11 cellular contexts compared by ENCODE assay signal in genomic region chr19:21143428-21143827, GRCh38. TPM values are rescaled to one million over a fixed set of nuclear protein-coding genes. Genes with fewer than 3 reads are reported as not detected.
DNase-seq lines count a peak whose midpoint lies in the region; ATAC-seq and TF ChIP-seq lines count a peak whose summit lies in the region.
"Had no signal": no experiment of that assay in that cellular context is flagged by ENCODE, and none has a peak within 500 bp of the region (broad histone marks: within the 10 kb centered on the region; RNA-seq: fewer than 3 reads in every experiment).

No MANE protein-coding gene starts in this region.

- H3K9me3 ChIP-seq in iPS-18a (ENCODE audit: control insufficient read depth, low read depth, low read length), result peaks cover 17% of the 10 kb centered on the region

- peaks cover 46% of the 10 kb centered on the region for H3K36me3 Mint-ChIP-seq in activated naive CD4-positive, alpha-beta T cell treated with anti-CD3 and anti-CD28 coated beads for 36 hours (ENCODE audit: low read depth)
- peaks cover 51% of the 10 kb centered on the region for H3K36me3 Mint-ChIP-seq in activated CD8-positive, alpha-beta T cell treated with anti-CD3 and anti-CD28 coated beads for 36 hours (ENCODE audit: low read depth)
- H3K36me3 Mint-ChIP-seq in stimulated activated memory B cell treated with anti-CD40 and anti-IgM and Interleukin-4, amounts not matched to agents 10 μg/mL and 1 μg/mL and 100 μg/mL, for 72 hours, result peaks cover 48% of the 10 kb centered on the region

- CTCF ChIA-PET in activated naive CD4-positive, alpha-beta T cell treated with anti-CD3 and anti-CD28 coated beads for 36 hours (lab: Charles Lee), result no interaction called here
- CTCF ChIA-PET in activated CD8-positive, alpha-beta T cell treated with anti-CD3 and anti-CD28 coated beads for 36 hours (lab: Charles Lee), result no interaction called here
- CTCF ChIA-PET in RWPE1 (lab: Yijun Ruan, JAX), result no interaction called here

- no peak overlapping the region for H3K27ac ChIP-seq in iPS-18a (ENCODE audit: low read length)
- H3K27ac ChIP-seq in brain microvascular endothelial cell, result no peak overlapping the region
- H3K27ac ChIP-seq in RWPE1, result no peak overlapping the region

- H3K4me1 ChIP-seq in iPS-18a (ENCODE audit: control insufficient read depth, low read depth, low read length), result no peaks in the 10 kb centered on the region

- no peak for DNase-seq in activated naive CD4-positive, alpha-beta T cell treated with anti-CD3 and anti-CD28 coated beads for 36 hours
- no peak for DNase-seq in activated naive CD4-positive, alpha-beta T cell treated with Interleukin-2 at 50 U/mL for 16 hours
- DNase-seq in activated CD8-positive, alpha-beta T cell treated with anti-CD3 and anti-CD28 coated beads for 36 hours, result no peak
- no peak for DNase-seq in NCI-H187 (lab: John Stamatoyannopoulos, UW)
- DNase-seq in brain microvascular endothelial cell, result no peak
- DNase-seq in RWPE1 (ENCODE audit: low spot score), result no peak
- DNase-seq: activated naive CD4-positive, alpha-beta T cell treated with anti-CD3 and anti-CD28 coated beads, Interleukin-2, amount 50 U/mL, for 16 hours; effector CD4-positive, alpha-beta T cell; NCI-H187 treated with DMSO at 0.1 percent for 48 hours had no signal

- H3K27me3 ChIP-seq in iPS-18a (ENCODE audit: control insufficient read depth, insufficient read depth, low read length) (no peaks in the 10 kb centered on the region), brain microvascular endothelial cell (replicated peaks) (no peaks in the 10 kb centered on the region)

- TF ChIP-seq CTCF in activated CD8-positive, alpha-beta T cell treated with anti-CD3 and anti-CD28 coated beads for 36 hours (IDR thresholded peaks at IDR 0.05), result no peak
- TF ChIP-seq CTCF in brain microvascular endothelial cell (IDR thresholded peaks at IDR 0.05; ENCODE audit: low read depth, low read length, missing control alignments), result no peak
- TF ChIP-seq CTCF in RWPE1 (conservative IDR thresholded peaks at IDR 0.05; ENCODE audit: low read depth), result no peak

- H3K9me3 Mint-ChIP-seq in activated naive CD4-positive, alpha-beta T cell treated with anti-CD3 and anti-CD28 coated beads for 36 hours, result no peaks in the 10 kb centered on the region
- peaks cover 5% of the 10 kb centered on the region for H3K9me3 Mint-ChIP-seq in activated CD8-positive, alpha-beta T cell treated with anti-CD3 and anti-CD28 coated beads for 36 hours
- no peaks in the 10 kb centered on the region for H3K9me3 Mint-ChIP-seq in stimulated activated memory B cell treated with anti-CD40 and anti-IgM and Interleukin-4, amounts not matched to agents 10 μg/mL and 1 μg/mL and 100 μg/mL, for 72 hours

- H3K9ac ChIP-seq in iPS-18a (ENCODE audit: low read length), result no peak overlapping the region

- H3K27ac Mint-ChIP-seq in activated naive CD4-positive, alpha-beta T cell treated with anti-CD3 and anti-CD28 coated beads for 36 hours, result no peak overlapping the region
- peak overlapping the region; percentile 38 for H3K27ac Mint-ChIP-seq in activated CD8-positive, alpha-beta T cell treated with anti-CD3 and anti-CD28 coated beads for 36 hours
- peak overlapping the region; percentile 96 for H3K27ac Mint-ChIP-seq in stimulated activated memory B cell treated with anti-CD40 and anti-IgM and Interleukin-4, amounts not matched to agents 10 μg/mL and 1 μg/mL and 100 μg/mL, for 72 hours

- in situ Hi-C loops in brain microvascular endothelial cell (cut with HindIII; ENCODE audit: low pct_ligation_motif_present, low sequenced_read_pairs), result no loop called here

- H3K4me3 Mint-ChIP-seq in activated naive CD4-positive, alpha-beta T cell treated with anti-CD3 and anti-CD28 coated beads for 36 hours, result peak overlapping the region; percentile 44
- H3K4me3 Mint-ChIP-seq in activated CD8-positive, alpha-beta T cell treated with anti-CD3 and anti-CD28 coated beads for 36 hours, result peak overlapping the region; percentile 59
- peak overlapping the region; percentile 58 for H3K4me3 Mint-ChIP-seq in stimulated activated memory B cell treated with anti-CD40 and anti-IgM and Interleukin-4, amounts not matched to agents 10 μg/mL and 1 μg/mL and 100 μg/mL, for 72 hours

- H3K4me3 ChIP-seq in iPS-18a (ENCODE audit: low read length), result peak overlapping the region; percentile 94
- no peak overlapping the region for H3K4me3 ChIP-seq in brain microvascular endothelial cell (ENCODE audit: low read depth, low read length)

- peaks cover 48% of the 10 kb centered on the region for H3K4me1 Mint-ChIP-seq in activated naive CD4-positive, alpha-beta T cell treated with anti-CD3 and anti-CD28 coated beads for 36 hours (ENCODE audit: low read depth)
- peaks cover 41% of the 10 kb centered on the region for H3K4me1 Mint-ChIP-seq in activated CD8-positive, alpha-beta T cell treated with anti-CD3 and anti-CD28 coated beads for 36 hours (ENCODE audit: low read depth)
- H3K4me1 Mint-ChIP-seq in stimulated activated memory B cell treated with anti-CD40 and anti-IgM and Interleukin-4, amounts not matched to agents 10 μg/mL and 1 μg/mL and 100 μg/mL, for 72 hours, result peaks cover 34% of the 10 kb centered on the region

- intact Hi-C loops in activated naive CD4-positive, alpha-beta T cell treated with anti-CD3 and anti-CD28 coated beads for 36 hours (cut with micrococcal nuclease), result loop anchor here (5.0 kb wide), 8 partner anchors 121 to 1091 kb away; partner anchors contain the start of genes ZNF100, ZNF430, ZNF486 and ZNF493
- intact Hi-C loops in activated CD8-positive, alpha-beta T cell treated with anti-CD3 and anti-CD28 coated beads for 36 hours (cut with micrococcal nuclease), result loop anchor here (10.0 kb wide), 1 partner anchor 119 kb away; the partner anchor contains the start of gene ZNF430

- no peak for ATAC-seq in activated CD8-positive, alpha-beta T cell treated with anti-CD3 and anti-CD28 coated beads for 36 hours
- ATAC-seq in stimulated activated memory B cell treated with anti-CD40 and anti-IgM and Interleukin-4, amounts not matched to agents 10 μg/mL and 1 μg/mL and 100 μg/mL, for 72 hours, result no peak

- H3K27me3 Mint-ChIP-seq in activated naive CD4-positive, alpha-beta T cell treated with anti-CD3 and anti-CD28 coated beads for 36 hours (ENCODE audit: low read depth), result no peaks in the 10 kb centered on the region
- no peaks in the 10 kb centered on the region for H3K27me3 Mint-ChIP-seq in activated CD8-positive, alpha-beta T cell treated with anti-CD3 and anti-CD28 coated beads for 36 hours
- no peaks in the 10 kb centered on the region for H3K27me3 Mint-ChIP-seq in stimulated activated memory B cell treated with anti-CD40 and anti-IgM and Interleukin-4, amounts not matched to agents 10 μg/mL and 1 μg/mL and 100 μg/mL, for 72 hours

- POLR2A ChIA-PET in activated CD8-positive, alpha-beta T cell treated with anti-CD3 and anti-CD28 coated beads for 36 hours (lab: Charles Lee), result interaction anchor here (0.8 to 1.0 kb wide), 3 partner anchors 12 to 693 kb away, joined by 3 read pairs; partner anchors contain the start of genes ZNF43 and ZNF708
- POLR2A ChIA-PET in RWPE1 (lab: Yijun Ruan, JAX; ENCODE audit: low non-redundant PET), result interaction anchor here (0.7 to 0.8 kb wide), 2 partner anchors 36 to 61 kb away, joined by 3 to 5 read pairs; no protein-coding TSS in a partner anchor

- H3K36me3 ChIP-seq in iPS-18a (ENCODE audit: control insufficient read depth, low read depth, low read length) (peaks cover 51% of the 10 kb centered on the region), brain microvascular endothelial cell (replicated peaks) (peaks cover 4% of the 10 kb centered on the region)

RNA-seq across cellular contexts. Expression of gene ZNF431, which starts 1.6 kb away (rescaled TPM):
- 10 to 100 TPM; 13.2 to 16.4 TPM for total RNA-seq in activated naive CD4-positive, alpha-beta T cell treated with anti-CD3 and anti-CD28 coated beads for 36 hours
- 10 to 100 TPM; 16.8 to 18.7 TPM for total RNA-seq in activated CD8-positive, alpha-beta T cell treated with anti-CD3 and anti-CD28 coated beads for 36 hours
